ENCODE assay signal across 1 cellular context in the genomic region with DNA sequence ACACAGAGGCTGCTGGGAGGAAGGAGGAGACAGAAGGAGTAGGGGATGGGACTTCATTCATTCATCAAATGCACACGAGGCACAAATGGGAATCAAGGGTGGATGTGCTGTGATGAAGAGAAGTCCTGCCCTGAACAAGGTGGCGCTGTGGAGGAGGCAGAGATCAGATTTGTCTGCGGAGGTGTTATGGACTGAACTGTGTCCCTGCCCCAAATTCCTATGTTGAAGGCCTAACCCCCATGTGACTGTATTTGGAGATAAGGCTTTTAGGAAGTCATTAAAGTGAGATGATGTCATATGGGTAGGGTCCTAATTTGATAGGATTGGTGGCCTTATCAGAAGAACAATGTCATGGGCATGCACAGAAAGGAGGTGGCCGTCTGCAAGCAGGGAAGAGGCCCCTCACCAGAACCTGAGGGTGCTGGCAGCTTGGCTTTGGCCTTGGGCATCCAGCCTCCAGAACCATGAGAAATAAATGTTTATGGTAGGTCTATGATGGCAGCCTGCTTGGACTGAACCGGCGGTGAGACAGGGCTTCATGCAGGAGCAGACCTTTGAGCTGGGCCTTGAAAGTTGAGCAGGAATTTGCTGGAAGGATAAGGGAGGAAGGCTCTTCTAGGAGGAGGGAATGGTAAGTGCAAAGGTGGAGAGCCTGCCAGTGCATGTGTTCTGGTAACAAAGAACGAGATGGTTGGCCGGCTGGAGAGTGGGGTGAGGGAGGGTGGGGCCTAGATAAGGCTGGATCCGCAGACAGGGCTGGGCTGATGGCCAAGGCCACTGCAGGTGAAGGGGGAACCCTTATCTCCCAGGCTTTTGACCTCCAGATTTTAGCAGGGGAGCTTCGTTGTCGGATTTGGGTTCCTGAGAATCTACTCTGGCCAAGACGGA.
TF ChIP-seq lines count a peak whose summit lies in the region.

No MANE protein-coding gene starts in this region.

TF ChIP-seq in HEK293, 187 proteins besides CTCF, POLR2A, EP300 and RAD21 (continued from another document):
- TF ChIP-seq, protein P1, sequence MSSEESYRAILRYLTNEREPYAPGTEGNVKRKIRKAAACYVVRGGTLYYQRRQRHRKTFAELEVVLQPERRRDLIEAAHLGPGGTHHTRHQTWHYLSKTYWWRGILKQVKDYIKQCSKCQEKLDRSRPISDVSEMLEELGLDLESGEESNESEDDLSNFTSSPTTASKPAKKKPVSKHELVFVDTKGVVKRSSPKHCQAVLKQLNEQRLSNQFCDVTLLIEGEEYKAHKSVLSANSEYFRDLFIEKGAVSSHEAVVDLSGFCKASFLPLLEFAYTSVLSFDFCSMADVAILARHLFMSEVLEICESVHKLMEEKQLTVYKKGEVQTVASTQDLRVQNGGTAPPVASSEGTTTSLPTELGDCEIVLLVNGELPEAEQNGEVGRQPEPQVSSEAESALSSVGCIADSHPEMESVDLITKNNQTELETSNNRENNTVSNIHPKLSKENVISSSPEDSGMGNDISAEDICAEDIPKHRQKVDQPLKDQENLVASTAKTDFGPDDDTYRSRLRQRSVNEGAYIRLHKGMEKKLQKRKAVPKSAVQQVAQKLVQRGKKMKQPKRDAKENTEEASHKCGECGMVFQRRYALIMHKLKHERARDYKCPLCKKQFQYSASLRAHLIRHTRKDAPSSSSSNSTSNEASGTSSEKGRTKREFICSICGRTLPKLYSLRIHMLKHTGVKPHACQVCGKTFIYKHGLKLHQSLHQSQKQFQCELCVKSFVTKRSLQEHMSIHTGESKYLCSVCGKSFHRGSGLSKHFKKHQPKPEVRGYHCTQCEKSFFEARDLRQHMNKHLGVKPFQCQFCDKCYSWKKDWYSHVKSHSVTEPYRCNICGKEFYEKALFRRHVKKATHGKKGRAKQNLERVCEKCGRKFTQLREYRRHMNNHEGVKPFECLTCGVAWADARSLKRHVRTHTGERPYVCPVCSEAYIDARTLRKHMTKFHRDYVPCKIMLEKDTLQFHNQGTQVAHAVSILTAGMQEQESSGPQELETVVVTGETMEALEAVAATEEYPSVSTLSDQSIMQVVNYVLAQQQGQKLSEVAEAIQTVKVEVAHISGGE (tag by site-specific recombination; conservative IDR thresholded peaks at IDR 0.05; ENCODE audit: low read depth), result no peak
- TF ChIP-seq ZNF692 (tag by site-specific recombination; IDR thresholded peaks at IDR 0.05), result peak; percentile 23
- TF ChIP-seq, protein P2, sequence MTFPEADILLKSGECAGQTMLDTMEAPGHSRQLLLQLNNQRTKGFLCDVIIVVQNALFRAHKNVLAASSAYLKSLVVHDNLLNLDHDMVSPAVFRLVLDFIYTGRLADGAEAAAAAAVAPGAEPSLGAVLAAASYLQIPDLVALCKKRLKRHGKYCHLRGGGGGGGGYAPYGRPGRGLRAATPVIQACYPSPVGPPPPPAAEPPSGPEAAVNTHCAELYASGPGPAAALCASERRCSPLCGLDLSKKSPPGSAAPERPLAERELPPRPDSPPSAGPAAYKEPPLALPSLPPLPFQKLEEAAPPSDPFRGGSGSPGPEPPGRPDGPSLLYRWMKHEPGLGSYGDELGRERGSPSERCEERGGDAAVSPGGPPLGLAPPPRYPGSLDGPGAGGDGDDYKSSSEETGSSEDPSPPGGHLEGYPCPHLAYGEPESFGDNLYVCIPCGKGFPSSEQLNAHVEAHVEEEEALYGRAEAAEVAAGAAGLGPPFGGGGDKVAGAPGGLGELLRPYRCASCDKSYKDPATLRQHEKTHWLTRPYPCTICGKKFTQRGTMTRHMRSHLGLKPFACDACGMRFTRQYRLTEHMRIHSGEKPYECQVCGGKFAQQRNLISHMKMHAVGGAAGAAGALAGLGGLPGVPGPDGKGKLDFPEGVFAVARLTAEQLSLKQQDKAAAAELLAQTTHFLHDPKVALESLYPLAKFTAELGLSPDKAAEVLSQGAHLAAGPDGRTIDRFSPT (tag by site-specific recombination; IDR thresholded peaks at IDR 0.05), result 0 out of 2 replicates have a peak, but pooled peaks have one; percentile 55
- TF ChIP-seq ZNF707 (tag by site-specific recombination; IDR thresholded peaks at IDR 0.05), result no peak
